In the genomic region with DNA sequence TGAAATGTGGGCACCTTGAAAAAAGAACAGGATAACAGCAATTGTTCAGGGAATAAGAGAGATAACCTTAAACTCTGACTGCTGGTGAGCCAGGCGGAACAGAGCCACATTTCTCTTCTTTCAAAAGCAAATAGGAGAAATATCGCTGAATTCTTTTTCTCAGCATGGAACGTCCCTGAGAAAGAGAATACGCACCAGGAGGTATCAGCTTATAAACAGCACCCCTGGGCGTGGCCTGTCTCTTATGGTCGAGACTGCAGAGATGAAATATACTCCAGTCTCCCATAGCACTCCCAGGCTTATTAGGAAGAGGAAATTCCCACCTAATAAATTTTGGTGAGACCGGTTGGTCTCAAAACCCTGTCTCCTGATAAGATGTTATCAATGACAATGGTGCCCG, we compare ENCODE assay signal across 12 cellular contexts. TPM values are rescaled to one million over a fixed set of nuclear protein-coding genes. Genes with fewer than 3 reads are reported as not detected.
"Had no signal": no experiment of that assay in that cellular context is flagged by ENCODE, and none has a peak within 500 bp of the region (broad histone marks: within the 10 kb centered on the region; RNA-seq: fewer than 3 reads in every experiment).

No MANE protein-coding gene starts in this region.

RNA-seq across cellular contexts. Expression of a gene that starts 5.1 kb away (rescaled TPM):
- total RNA-seq: activated CD4-positive, alpha-beta memory T cell treated with anti-CD3 and anti-CD28 coated beads, Interleukin-2, amount 10 ng/mL, durations not matched to agents 7 days and 5 days; activated CD4-positive, alpha-beta T cell treated with anti-CD3 and anti-CD28 coated beads for 36 hours; activated CD4-positive, alpha-beta T cell treated with anti-CD3 and anti-CD28 coated beads, Interleukin-2, amount 10 ng/mL, durations not matched to agents 7 days and 5 days; activated CD8-positive, alpha-beta memory T cell treated with anti-CD3 and anti-CD28 coated beads, Interleukin-2, amount 10 ng/mL, durations not matched to agents 7 days and 5 days; activated CD8-positive, alpha-beta T cell treated with anti-CD3 and anti-CD28 coated beads, Interleukin-2, amount 10 ng/mL, durations not matched to agents 7 days and 5 days; activated naive CD8-positive, alpha-beta T cell treated with anti-CD3 and anti-CD28 coated beads, Interleukin-2, amount 10 ng/mL, durations not matched to agents 7 days and 5 days; ascending aorta had no signal

RNA-seq across cellular contexts. Expression of a gene that starts 10.8 kb away (rescaled TPM):
- total RNA-seq: activated CD8-positive, alpha-beta memory T cell treated with anti-CD3 and anti-CD28 coated beads, Interleukin-2, amount 10 ng/mL, durations not matched to agents 7 days and 5 days; activated CD8-positive, alpha-beta T cell treated with anti-CD3 and anti-CD28 coated beads, Interleukin-2, amount 10 ng/mL, durations not matched to agents 7 days and 5 days; activated naive CD8-positive, alpha-beta T cell treated with anti-CD3 and anti-CD28 coated beads, Interleukin-2, amount 10 ng/mL, durations not matched to agents 7 days and 5 days; ascending aorta; chondrocyte had no signal

RNA-seq across cellular contexts. Expression of a gene that starts 24.0 kb away (rescaled TPM):
- total RNA-seq: activated CD4-positive, alpha-beta memory T cell treated with anti-CD3 and anti-CD28 coated beads, Interleukin-2, amount 10 ng/mL, durations not matched to agents 7 days and 5 days; activated CD4-positive, alpha-beta T cell treated with anti-CD3 and anti-CD28 coated beads for 36 hours; activated CD4-positive, alpha-beta T cell treated with anti-CD3 and anti-CD28 coated beads, Interleukin-2, amount 10 ng/mL, durations not matched to agents 7 days and 5 days; activated CD8-positive, alpha-beta memory T cell treated with anti-CD3 and anti-CD28 coated beads, Interleukin-2, amount 10 ng/mL, durations not matched to agents 7 days and 5 days; activated CD8-positive, alpha-beta T cell treated with anti-CD3 and anti-CD28 coated beads, Interleukin-2, amount 10 ng/mL, durations not matched to agents 7 days and 5 days; activated naive CD8-positive, alpha-beta T cell treated with anti-CD3 and anti-CD28 coated beads, Interleukin-2, amount 10 ng/mL, durations not matched to agents 7 days and 5 days; activated T-helper 2 cell treated with anti-CD3 and anti-CD28 coated beads, Interferon-gamma antibody, Interleukin-2, Interleukin-4, amounts not matched to agents 10 μg/mL and 5 μg/mL and 100 μg/mL, durations not matched to agents 14 hours and 24 hours and 36 hours; ascending aorta; bronchial epithelial cell; chondrocyte had no signal

RNA-seq across cellular contexts. Expression of a gene that starts 49.4 kb away (rescaled TPM):
- total RNA-seq: activated CD4-positive, alpha-beta memory T cell treated with anti-CD3 and anti-CD28 coated beads, Interleukin-2, amount 10 ng/mL, durations not matched to agents 7 days and 5 days; activated CD4-positive, alpha-beta T cell treated with anti-CD3 and anti-CD28 coated beads for 36 hours; activated CD4-positive, alpha-beta T cell treated with anti-CD3 and anti-CD28 coated beads, Interleukin-2, amount 10 ng/mL, durations not matched to agents 7 days and 5 days; activated CD8-positive, alpha-beta memory T cell treated with anti-CD3 and anti-CD28 coated beads, Interleukin-2, amount 10 ng/mL, durations not matched to agents 7 days and 5 days; activated CD8-positive, alpha-beta T cell treated with anti-CD3 and anti-CD28 coated beads, Interleukin-2, amount 10 ng/mL, durations not matched to agents 7 days and 5 days; activated naive CD8-positive, alpha-beta T cell treated with anti-CD3 and anti-CD28 coated beads, Interleukin-2, amount 10 ng/mL, durations not matched to agents 7 days and 5 days; activated T-helper 2 cell treated with anti-CD3 and anti-CD28 coated beads, Interferon-gamma antibody, Interleukin-2, Interleukin-4, amounts not matched to agents 10 μg/mL and 5 μg/mL and 100 μg/mL, durations not matched to agents 14 hours and 24 hours and 36 hours; ascending aorta; bronchial epithelial cell; cardiac muscle cell; chondrocyte had no signal
- polyA plus RNA-seq: adipose tissue, cardiac muscle cell had no signal
